ENCODE assay signal across 10 cellular contexts in the genomic region with DNA sequence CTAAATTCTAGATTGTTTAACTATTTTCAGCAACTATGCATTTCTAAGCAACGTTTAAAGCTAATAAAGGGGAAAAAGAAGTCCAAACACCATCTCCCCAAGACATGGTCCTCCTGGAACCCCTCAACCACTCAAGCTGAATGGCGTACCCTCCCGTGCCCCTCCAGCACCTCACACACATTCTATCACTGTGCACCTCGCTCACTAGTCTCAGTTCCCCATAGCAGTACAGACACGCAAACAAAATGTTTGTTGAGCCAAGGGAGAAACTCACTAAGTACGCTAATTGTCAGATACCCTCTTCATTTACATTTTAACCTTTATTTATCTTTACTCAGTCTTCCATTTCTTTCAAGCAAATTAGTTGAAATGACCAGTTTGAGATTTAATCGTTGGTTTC. TPM values are rescaled to one million over a fixed set of nuclear protein-coding genes. Genes with fewer than 3 reads are reported as not detected.
DNase-seq lines count a peak whose midpoint lies in the region; ATAC-seq and TF ChIP-seq lines count a peak whose summit lies in the region.
"Had no signal": no experiment of that assay in that cellular context is flagged by ENCODE, and none has a peak within 500 bp of the region (broad histone marks: within the 10 kb centered on the region; RNA-seq: fewer than 3 reads in every experiment).

No MANE protein-coding gene starts in this region.

- H3K36me3 Mint-ChIP-seq in GM23338 (ENCODE audit: low read depth) = no peaks in the 10 kb centered on the region
- no peaks in the 10 kb centered on the region for H3K36me3 Mint-ChIP-seq in stimulated activated memory B cell treated with anti-CD40 and anti-IgM and Interleukin-4, amounts not matched to agents 10 μg/mL and 1 μg/mL and 100 μg/mL, for 72 hours

- 0 out of 2 replicates have a peak overlapping the region, but pooled peaks have one; percentile 39 for H3K27ac Mint-ChIP-seq in GM23338
- H3K27ac Mint-ChIP-seq in stimulated activated memory B cell treated with anti-CD40 and anti-IgM and Interleukin-4, amounts not matched to agents 10 μg/mL and 1 μg/mL and 100 μg/mL, for 72 hours = peak overlapping the region; percentile 72
- H3K27ac Mint-ChIP-seq: stimulated activated effector memory CD8-positive, alpha-beta T cell treated with anti-CD3 and anti-CD28 coated beads, Interleukin-12 subunit alpha, Interleukin-12 subunit beta, amount 100 ng/mL, for 72 hours had no signal

- in situ Hi-C loops in ACHN (cut with HindIII; ENCODE audit: low pct_ligation_motif_present, low pct_unique_long_range_greater_than_20kb, low sequenced_read_pairs) (no loop called here), mammary epithelial cell (cut with MboI; ENCODE audit: low sequenced_read_pairs in 2 of 2) (no loop called here)

- H4K20me1 ChIP-seq in GM23338 (replicated peaks; ENCODE audit: insufficient read depth) = no peaks in the 10 kb centered on the region
- H4K20me1 ChIP-seq in mammary epithelial cell (ENCODE audit: insufficient read depth, low read length) = no peaks in the 10 kb centered on the region

- dilution Hi-C loops in mammary epithelial cell (cut with HindIII; ENCODE audit: low sequenced_read_pairs) = loop anchor here (5.0 kb wide), 1 partner anchor 92 kb away; no protein-coding TSS in a partner anchor

- TF ChIP-seq CTCF in GM23338 (conservative IDR thresholded peaks at IDR 0.05; ENCODE audit: low read depth in 2 of 2) (no peak), mammary epithelial cell (conservative IDR thresholded peaks at IDR 0.05 in 1 of 2, IDR thresholded peaks at IDR 0.05 in 1 of 2; ENCODE audit: extremely low read depth in 1 of 2, insufficient read depth in 1 of 2, low read depth in 1 of 2, low read length in 2 of 2) (no peak), stomach (IDR thresholded peaks at IDR 0.05) (no peak)

- H3K9me3 Mint-ChIP-seq in GM23338 = no peaks in the 10 kb centered on the region
- no peaks in the 10 kb centered on the region for H3K9me3 Mint-ChIP-seq in stimulated activated memory B cell treated with anti-CD40 and anti-IgM and Interleukin-4, amounts not matched to agents 10 μg/mL and 1 μg/mL and 100 μg/mL, for 72 hours
- H3K9me3 Mint-ChIP-seq: stimulated activated effector memory CD8-positive, alpha-beta T cell treated with anti-CD3 and anti-CD28 coated beads, Interleukin-12 subunit alpha, Interleukin-12 subunit beta, amount 100 ng/mL, for 72 hours had no signal

- CTCF ChIA-PET in mammary epithelial cell (lab: Charles Lee; ENCODE audit: low non-redundant PET) = no interaction called here

- H3K27me3 ChIP-seq in GM23338 (ENCODE audit: insufficient read depth) (no peaks in the 10 kb centered on the region), mammary epithelial cell (ENCODE audit: insufficient read depth, low read length) (no peaks in the 10 kb centered on the region), stomach (no peaks in the 10 kb centered on the region)

- no peaks in the 10 kb centered on the region for H3K9me2 ChIP-seq in GM23338 (ENCODE audit: insufficient read depth)

- peaks cover 24% of the 10 kb centered on the region for H3K4me1 Mint-ChIP-seq in GM23338
- peaks cover 41% of the 10 kb centered on the region for H3K4me1 Mint-ChIP-seq in stimulated activated memory B cell treated with anti-CD40 and anti-IgM and Interleukin-4, amounts not matched to agents 10 μg/mL and 1 μg/mL and 100 μg/mL, for 72 hours

- H3K27ac ChIP-seq in GM23338 (ENCODE audit: low read depth) = no peak overlapping the region
- no peak overlapping the region for H3K27ac ChIP-seq in mammary epithelial cell (ENCODE audit: insufficient read depth, low read depth, low read length)
- no peak overlapping the region for H3K27ac ChIP-seq in stomach

- TF ChIP-seq POLR2A in stomach (IDR thresholded peaks at IDR 0.05) = no peak

- no peak overlapping the region for H3K9ac ChIP-seq in mammary epithelial cell (ENCODE audit: insufficient read depth, low read length)

- no TSS peak for BruUV-seq in mammary epithelial cell (replicated peaks; lab: Mats Ljungman, UMichigan)

- no peak overlapping the region for H3K4me3 Mint-ChIP-seq in GM23338
- peak overlapping the region; percentile 7 for H3K4me3 Mint-ChIP-seq in stimulated activated memory B cell treated with anti-CD40 and anti-IgM and Interleukin-4, amounts not matched to agents 10 μg/mL and 1 μg/mL and 100 μg/mL, for 72 hours
- H3K4me3 Mint-ChIP-seq: stimulated activated effector memory CD8-positive, alpha-beta T cell treated with anti-CD3 and anti-CD28 coated beads, Interleukin-12 subunit alpha, Interleukin-12 subunit beta, amount 100 ng/mL, for 72 hours had no signal

- 98% methylated on average over 7 of the region's 7 CpGs for WGBS in mammary epithelial cell (ENCODE audit: low coverage, missing lambda C conversion rate)
- 78 to 86% (median 80%) methylated on average over 7 of the region's 7 CpGs for WGBS in stomach, 5 donors

- no peak for TF ChIP-seq EP300 in stomach (IDR thresholded peaks at IDR 0.05)

- no peaks in the 10 kb centered on the region for H3F3A ChIP-seq in GM23338 (replicated peaks; ENCODE audit: low read depth)

- H3K4me2 ChIP-seq in GM23338 (peak overlapping the region; percentile 25), mammary epithelial cell (ENCODE audit: insufficient read depth, low read depth, low read length) (no peak overlapping the region)

- intact Hi-C loops in mammary epithelial cell (cut with micrococcal nuclease) = no loop called here
- intact Hi-C loops in stomach (cut with DNase I; ENCODE audit: low total_unique reads) = no loop called here

- H3K9me3 ChIP-seq in mammary epithelial cell (replicated peaks; ENCODE audit: insufficient read depth, low read length) = no peaks in the 10 kb centered on the region
- H3K9me3 ChIP-seq in stomach = no peaks in the 10 kb centered on the region

- H3K4me3 ChIP-seq in GM23338 (no peak overlapping the region), mammary epithelial cell (replicated peaks in 1 of 3; ENCODE audit: insufficient read depth in 1 of 3, low read depth in 2 of 3, low read length in 3 of 3) (no peak overlapping the region), stomach (no peak overlapping the region)

- peak; percentile 60 for ATAC-seq in GM19035 (IDR thresholded peaks at IDR 0.05; ENCODE audit: unreplicated experiment)
- no peak; the same call in 1 of the 3 replicates for ATAC-seq in GM23338
- ATAC-seq in HG03439 (IDR thresholded peaks at IDR 0.05; ENCODE audit: unreplicated experiment) = peak; percentile 61
- peak; percentile 82 for ATAC-seq in stimulated activated memory B cell treated with anti-CD40 and anti-IgM and Interleukin-4, amounts not matched to agents 10 μg/mL and 1 μg/mL and 100 μg/mL, for 72 hours
- ATAC-seq: stimulated activated effector memory CD8-positive, alpha-beta T cell treated with anti-CD3 and anti-CD28 coated beads, Interleukin-12 subunit alpha, Interleukin-12 subunit beta, amount 100 ng/mL, for 72 hours had no signal

- no peak for DNase-seq in GM23338 (ENCODE audit: low spot score)
- no peak for DNase-seq in ACHN
- DNase-seq in mammary epithelial cell = no peak
- no peak for DNase-seq in stomach
- DNase-seq: NCI-H526, SIG-M5 had no signal

- H2AFZ ChIP-seq in GM23338 (no peak overlapping the region), mammary epithelial cell (ENCODE audit: low read depth, low read length) (no peak overlapping the region)

- H3K27me3 Mint-ChIP-seq in GM23338 (ENCODE audit: insufficient read depth, low read depth, poor library complexity) = peaks cover 2% of the 10 kb centered on the region
- no peaks in the 10 kb centered on the region for H3K27me3 Mint-ChIP-seq in stimulated activated memory B cell treated with anti-CD40 and anti-IgM and Interleukin-4, amounts not matched to agents 10 μg/mL and 1 μg/mL and 100 μg/mL, for 72 hours

- H3K36me3 ChIP-seq in GM23338 (ENCODE audit: insufficient read depth) = no peaks in the 10 kb centered on the region
- H3K36me3 ChIP-seq in mammary epithelial cell (ENCODE audit: insufficient read depth, low read length) = peaks cover 3% of the 10 kb centered on the region
- H3K36me3 ChIP-seq in stomach = peaks cover 0 to 19% (median 16%) of the 10 kb centered on the region in 4 donors

- peaks cover 20% of the 10 kb centered on the region for H3K4me1 ChIP-seq in GM23338 (ENCODE audit: insufficient read depth)
- peaks cover 4% of the 10 kb centered on the region for H3K4me1 ChIP-seq in mammary epithelial cell (ENCODE audit: insufficient read depth, low read length)
- peaks cover 0 to 41% (median 23%) of the 10 kb centered on the region in 4 donors for H3K4me1 ChIP-seq in stomach

- H3K79me2 ChIP-seq in GM23338 (replicated peaks; ENCODE audit: insufficient read depth) (peaks cover 47% of the 10 kb centered on the region), mammary epithelial cell (ENCODE audit: insufficient read depth, low read length) (peaks cover 49% of the 10 kb centered on the region)

TF ChIP-seq in GM23338, 12 proteins besides CTCF, POLR2A, EP300 and RAD21 (continues in another document):
- TF ChIP-seq JUNB (IDR thresholded peaks at IDR 0.05; ENCODE audit: unreplicated experiment) = no peak

RNA-seq across cellular contexts. Expression of gene ACAP2, which starts 48.8 kb away (rescaled TPM):
- 45.6 and 74.6 TPM in 2 replicates for total RNA-seq in GM23338 (2014; rRNA removed; shearing (Covaris generic))
- polyA plus RNA-seq in GM23338 (2016; fragmentation: Nextera tagmentation; extraction: Ambion mirVana) (102 and 104 TPM in 2 replicates), mammary epithelial cell (10.7 TPM), stomach (1 to 10 TPM; 4.6 to 7.9 (median 7.9) TPM)
- total RNA-seq in mammary epithelial cell (10 to 100 TPM; 46.6 to 59.2 TPM), stomach (100 to 1,000 TPM in 3 of 5 donors, 10 to 100 TPM in 2; 33.9 to 159 (median 116) TPM)
- polyA minus RNA-seq in mammary epithelial cell = 37.9 TPM
